ENCODE assay signal across 13 cellular contexts in the genomic region with DNA sequence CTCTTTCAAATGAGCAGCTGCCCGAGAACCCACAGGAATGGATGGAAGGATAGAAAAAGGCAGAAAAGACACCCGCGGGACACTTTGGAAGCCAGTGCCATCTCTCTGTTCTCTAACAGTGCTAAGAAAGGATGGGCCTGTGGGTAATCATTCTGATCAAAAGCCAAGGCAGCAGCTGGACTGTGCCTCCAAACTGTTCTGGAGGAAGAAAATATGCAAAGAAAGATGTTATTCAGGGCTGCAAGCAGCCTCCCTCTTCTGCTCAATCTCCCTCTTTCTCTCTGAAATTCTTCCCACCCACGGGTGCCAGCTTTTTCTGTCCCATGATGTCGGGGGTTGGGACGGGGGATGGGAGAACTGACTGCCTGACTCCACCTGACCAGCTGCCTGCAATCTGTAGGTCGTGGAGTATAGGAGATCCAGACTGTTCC. TPM values are rescaled to one million over a fixed set of nuclear protein-coding genes. Genes with fewer than 3 reads are reported as not detected.
DNase-seq lines count a peak whose midpoint lies in the region; ATAC-seq and TF ChIP-seq lines count a peak whose summit lies in the region.
"Had no signal": no experiment of that assay in that cellular context is flagged by ENCODE, and none has a peak within 500 bp of the region (broad histone marks: within the 10 kb centered on the region; RNA-seq: fewer than 3 reads in every experiment).

No MANE protein-coding gene starts in this region.

- peaks cover 6% of the 10 kb centered on the region for H3K4me1 ChIP-seq in left ventricle myocardium inferior
- H3K4me1 ChIP-seq: psoas muscle had no signal

- no peaks in the 10 kb centered on the region for H3K9me3 ChIP-seq in left ventricle myocardium inferior (replicated peaks)
- H3K9me3 ChIP-seq: psoas muscle, testis had no signal

- peaks cover 9% of the 10 kb centered on the region for H3K9me3 Mint-ChIP-seq in nephron progenitor cell
- no peaks in the 10 kb centered on the region for H3K9me3 Mint-ChIP-seq in activated T-cell treated with anti-CD3 and anti-CD28 coated beads, Interleukin-2, amount 50 U/mL, for 72 hours

- peak overlapping the region; percentile 93 for H3K27ac Mint-ChIP-seq in nephron progenitor cell
- no peak overlapping the region for H3K27ac Mint-ChIP-seq in activated T-cell treated with anti-CD3 and anti-CD28 coated beads, Interleukin-2, amount 50 U/mL, for 72 hours

- no peaks in the 10 kb centered on the region for H3K36me3 Mint-ChIP-seq in nephron progenitor cell (ENCODE audit: low read depth)
- no peaks in the 10 kb centered on the region for H3K36me3 Mint-ChIP-seq in activated T-cell treated with anti-CD3 and anti-CD28 coated beads, Interleukin-2, amount 50 U/mL, for 72 hours (ENCODE audit: insufficient read depth in 2 of 2)

- no peak overlapping the region for H3K4me3 ChIP-seq in left ventricle myocardium inferior
- peak overlapping the region in 11 of 59 donors; percentile 7 to 38 (median 18) for H3K4me3 ChIP-seq in dorsolateral prefrontal cortex
- H3K4me3 ChIP-seq: psoas muscle, testis had no signal

- H3K27ac ChIP-seq in left ventricle myocardium inferior (replicated peaks), result peak overlapping the region; percentile 27
- H3K27ac ChIP-seq in dorsolateral prefrontal cortex, result peak overlapping the region; percentile 68 to 96 (median 89)
- H3K27ac ChIP-seq: psoas muscle had no signal

- peaks cover 32% of the 10 kb centered on the region for H3K4me1 Mint-ChIP-seq in nephron progenitor cell
- peaks cover 11% of the 10 kb centered on the region for H3K4me1 Mint-ChIP-seq in activated T-cell treated with anti-CD3 and anti-CD28 coated beads, Interleukin-2, amount 50 U/mL, for 72 hours (ENCODE audit: low read depth)

- H3K27me3 ChIP-seq in left ventricle myocardium inferior (ENCODE audit: low read depth) (no peaks in the 10 kb centered on the region), dorsolateral prefrontal cortex (no peaks in the 10 kb centered on the region)
- H3K27me3 ChIP-seq: testis had no signal

- intact Hi-C loops in left ventricle myocardium inferior (cut with micrococcal nuclease) (no loop called here), cardiac septum (cut with DNase I) (no loop called here), dorsolateral prefrontal cortex (cut with DNase I) (loop anchor here (2.0 to 10.0 kb wide), 2 partner anchors 32 to 50 kb away; no protein-coding TSS in a partner anchor)

- no peak for ATAC-seq in activated T-cell treated with anti-CD3 and anti-CD28 coated beads, Interleukin-2, amount 50 U/mL, for 72 hours (replicated peaks in 1 of 2)
- ATAC-seq: activated CD4-positive, CD25-positive, alpha-beta regulatory T cell treated with anti-CD3 and anti-CD28 coated beads, Interleukin-2, amount 50 U/mL, for 24 hours had no signal

- peaks cover 9% of the 10 kb centered on the region for H3K27me3 Mint-ChIP-seq in nephron progenitor cell (ENCODE audit: low read depth, poor library complexity)
- H3K27me3 Mint-ChIP-seq in activated T-cell treated with anti-CD3 and anti-CD28 coated beads, Interleukin-2, amount 50 U/mL, for 72 hours (ENCODE audit: low read depth), result peaks cover 13% of the 10 kb centered on the region

- H3K36me3 ChIP-seq in left ventricle myocardium inferior, result no peaks in the 10 kb centered on the region

- DNase-seq in left ventricle myocardium inferior (no peak), cardiac septum (ENCODE audit: low spot score) (no peak), dorsolateral prefrontal cortex (peak in 9 of 10 donors; percentile 7 to 80 (median 72)), nephron progenitor cell (no peak), HuH-7 (ENCODE audit: low spot score) (no peak), NCI-H1694 (lab: John Stamatoyannopoulos, UW) (no peak)
- DNase-seq in NK-92 treated with Interleukin-12 subunit alpha and Interleukin-12 subunit beta, amount 100 ng/mL, for 24 hours (lab: John Stamatoyannopoulos, UW), result no peak
- no peak for DNase-seq in activated T-cell treated with anti-CD3 and anti-CD28 coated beads, Interleukin-2, amount 50 U/mL, for 72 hours
- DNase-seq: kidney glomerular epithelial cell, NCI-H1048 had no signal

- TF ChIP-seq CTCF in left ventricle myocardium inferior (IDR thresholded peaks at IDR 0.05; ENCODE audit: borderline replicate concordance), result no peak
- peak in 1 of 56 donors; percentile 18 for TF ChIP-seq CTCF in dorsolateral prefrontal cortex (IDR thresholded peaks at IDR 0.05 in 54 of 56, conservative IDR thresholded peaks at IDR 0.05 in 2 of 56; ENCODE audit: low read depth in 1 of 56, partially characterized antibody in 56 of 56)
- TF ChIP-seq CTCF in nephron progenitor cell (IDR thresholded peaks at IDR 0.05), result no peak

- no peak overlapping the region for H3K4me3 Mint-ChIP-seq in nephron progenitor cell
- no peak overlapping the region for H3K4me3 Mint-ChIP-seq in activated T-cell treated with anti-CD3 and anti-CD28 coated beads, Interleukin-2, amount 50 U/mL, for 72 hours

RNA-seq across cellular contexts. Expression of a gene that starts 37.8 kb away (rescaled TPM):
- total RNA-seq in left ventricle myocardium inferior (2,346 TPM), cardiac septum (3,174 TPM), dorsolateral prefrontal cortex (1,000 to 10,000 TPM; 2,016 to 5,225 (median 3,057) TPM)
- 1,000 to 10,000 TPM; 1,135 to 1,244 TPM for total RNA-seq in activated T-cell treated with anti-CD3 and anti-CD28 coated beads, Interleukin-2, amount 50 U/mL, for 72 hours

RNA-seq across cellular contexts. Expression of a gene that starts 55.1 kb away (rescaled TPM):
- 0.58 TPM for total RNA-seq in left ventricle myocardium inferior
- 1.1 TPM for total RNA-seq in cardiac septum
- 100 to 1,000 TPM in 2 of 120 experiments, 10 to 100 TPM in 118; 10.7 to 176 (median 32.0) TPM for total RNA-seq in dorsolateral prefrontal cortex
- 1 to 10 TPM; 1.9 to 4.1 TPM for total RNA-seq in activated T-cell treated with anti-CD3 and anti-CD28 coated beads, Interleukin-2, amount 50 U/mL, for 72 hours

Comparison
In these comparisons a context has a peak if more than half of its experiments do, and no peak if none do; other contexts are left out.
1. DNase-seq: peak in dorsolateral prefrontal cortex (9 of 10); none in left ventricle myocardium inferior (single experiment), cardiac septum (single experiment), nephron progenitor cell (single experiment), HuH-7 (single experiment), NCI-H1694 (single experiment), NK-92 treated with Interleukin-12 subunit alpha and Interleukin-12 subunit beta, amount 100 ng/mL, for 24 hours (single experiment) and activated T-cell treated with anti-CD3 and anti-CD28 coated beads, Interleukin-2, amount 50 U/mL, for 72 hours (0 of 2).
2. intact Hi-C loops: an anchor here in dorsolateral prefrontal cortex (2.0 to 10.0 kb wide); none called in left ventricle myocardium inferior and cardiac septum.